In genomic region chr5:149961186-149961685, GRCh38 we compare ENCODE assay signal across 8 cellular contexts. TPM values are rescaled to one million over a fixed set of nuclear protein-coding genes. Genes with fewer than 3 reads are reported as not detected.
DNase-seq lines count a peak whose midpoint lies in the region; ATAC-seq, FAIRE-seq and TF ChIP-seq lines count a peak whose summit lies in the region.

No MANE protein-coding gene starts in this region.

- DNase-seq in GM12891 (ENCODE audit: insufficient read length, low spot score) (no peak), SJCRH30 (no peak), fibroblast of pulmonary artery (ENCODE audit: low read depth) (no peak), psoas muscle (no peak), KBM-7 (no peak), RPMI8226 (no peak), NCI-H2171 treated with DMSO at 0.1 percent for 48 hours (lab: John Stamatoyannopoulos, UW) (no peak)

- WGBS in psoas muscle, 3 donors = 12 to 16% (median 13%) methylated on average over 20 to 23 of the region's 23 CpGs

- peak; percentile 16 for FAIRE-seq in GM12891 (lab: Jason Lieb, UNC)

- TF ChIP-seq POLR2A in GM12891 (IDR thresholded peaks at IDR 0.05; ENCODE audit: low read depth, low read length) = no peak

- H3K36me3 ChIP-seq in SJCRH30 = no peaks in the 10 kb centered on the region
- no peaks in the 10 kb centered on the region for H3K36me3 ChIP-seq in psoas muscle (ENCODE audit: insufficient read depth in 1 of 2, low read depth in 1 of 2)

- in situ Hi-C loops in KBM-7 (cut with MboI; ENCODE audit: low pct_unique_long_range_greater_than_20kb, low sequenced_read_pairs) = no loop called here

- ATAC-seq in psoas muscle (no peak), GM18502 (IDR thresholded peaks at IDR 0.05; ENCODE audit: poor library complexity, unreplicated experiment) (no peak)

- H3K4me1 ChIP-seq in SJCRH30 = peaks cover 28% of the 10 kb centered on the region
- H3K4me1 ChIP-seq in psoas muscle = no peaks in the 10 kb centered on the region

- H3K27ac ChIP-seq in SJCRH30 (peak overlapping the region; percentile 72), psoas muscle (peak overlapping the region; percentile 92)

- peak overlapping the region; percentile 76 for H3K4me3 ChIP-seq in SJCRH30
- H3K4me3 ChIP-seq in fibroblast of pulmonary artery (replicated peaks; ENCODE audit: low read depth, low read length) = peak overlapping the region; percentile 78
- peak overlapping the region; percentile 72 for H3K4me3 ChIP-seq in psoas muscle

- intact Hi-C loops in psoas muscle (cut with DNase I) = loop anchor here (5.0 kb wide), 2 partner anchors 109 to 129 kb away; no protein-coding TSS in a partner anchor

- H3K27me3 ChIP-seq in SJCRH30 (no peaks in the 10 kb centered on the region), psoas muscle (ENCODE audit: insufficient read depth in 3 of 3, low read length in 2 of 3) (no peaks in the 10 kb centered on the region)

- TF ChIP-seq CTCF in fibroblast of pulmonary artery (IDR thresholded peaks at IDR 0.05; ENCODE audit: low read length, missing control alignments) (no peak), psoas muscle (IDR thresholded peaks at IDR 0.05) (no peak)

- H3K9me3 ChIP-seq in SJCRH30 (replicated peaks) (no peaks in the 10 kb centered on the region), psoas muscle (no peaks in the 10 kb centered on the region)

TF ChIP-seq in GM12891, 5 proteins besides CTCF, POLR2A, EP300 and RAD21:
- no peak for TF ChIP-seq PAX5 (IDR thresholded peaks at IDR 0.05; ENCODE audit: insufficient read depth, low read length, severe bottlenecking)
- no peak for TF ChIP-seq SPI1 (IDR thresholded peaks at IDR 0.05; ENCODE audit: low read depth, low read length)
- no peak for TF ChIP-seq TAF1 (IDR thresholded peaks at IDR 0.05; ENCODE audit: low read depth, low read length)
- TF ChIP-seq POLR2AphosphoS5 (IDR thresholded peaks at IDR 0.05; ENCODE audit: low read depth, low read length) = no peak
- TF ChIP-seq POU2F2 (IDR thresholded peaks at IDR 0.05; ENCODE audit: low read depth, low read length) = no peak

RNA-seq across cellular contexts. Expression of gene SLC26A2, which starts 0.7 kb away (rescaled TPM):
- polyA plus RNA-seq in GM12891 (2012; ENCODE audit: low read depth, missing spikeins) = 0.89 TPM
- total RNA-seq in SJCRH30 (2014; rRNA removed; shearing (Covaris generic)) = 51.5 and 52.4 TPM in 2 replicates
- total RNA-seq in psoas muscle = 10 to 100 TPM in 1 of 4 donors, 1 to 10 TPM in 3; 4.1 to 20.1 (median 6.4) TPM
- polyA plus RNA-seq in psoas muscle = 10 to 100 TPM in 1 of 3 donors, 1 to 10 TPM in 2; 4.0 to 14.3 (median 8.0) TPM

RNA-seq across cellular contexts. Expression of gene PDE6A, which starts 16.6 kb away (rescaled TPM):
- polyA plus RNA-seq in GM12891 (2012; ENCODE audit: low read depth, missing spikeins) = 0.03 TPM
- 0.28 and 0.47 TPM in 2 replicates for total RNA-seq in SJCRH30 (2014; rRNA removed; shearing (Covaris generic))
- total RNA-seq in psoas muscle = under 1 TPM; 0.04 to 0.26 (median 0.08) TPM
- polyA plus RNA-seq in psoas muscle = under 1 TPM; 0.09 to 0.15 (median 0.10) TPM

RNA-seq across cellular contexts. Expression of gene TIGD6, which starts 39.2 kb away (rescaled TPM):
- 2.4 TPM for polyA plus RNA-seq in GM12891 (2012; ENCODE audit: low read depth, missing spikeins)
- total RNA-seq in SJCRH30 (2014; rRNA removed; shearing (Covaris generic)) = 3.7 and 3.8 TPM in 2 replicates
- total RNA-seq in psoas muscle = 1 to 10 TPM; 1.9 to 4.2 (median 2.9) TPM
- polyA plus RNA-seq in psoas muscle = 1 to 10 TPM; 1.4 to 7.8 (median 2.4) TPM

RNA-seq across cellular contexts. Expression of gene HMGXB3, which starts 39.3 kb away (rescaled TPM):
- 19.3 TPM for polyA plus RNA-seq in GM12891 (2012; ENCODE audit: low read depth, missing spikeins)
- 26.0 and 28.0 TPM in 2 replicates for total RNA-seq in SJCRH30 (2014; rRNA removed; shearing (Covaris generic))
- total RNA-seq in psoas muscle = 10 to 100 TPM; 12.6 to 23.2 (median 17.9) TPM
- polyA plus RNA-seq in psoas muscle = 10 to 100 TPM in 2 of 3 donors, 1 to 10 TPM in 1; 8.6 to 22.6 (median 15.4) TPM
